In genomic region chr21:25568230-25568629, GRCh38 we compare ENCODE assay signal across 12 cellular contexts. TPM values are rescaled to one million over a fixed set of nuclear protein-coding genes. Genes with fewer than 3 reads are reported as not detected.
DNase-seq lines count a peak whose midpoint lies in the region; FAIRE-seq and TF ChIP-seq lines count a peak whose summit lies in the region.
"Had no signal": no experiment of that assay in that cellular context is flagged by ENCODE, and none has a peak within 500 bp of the region (broad histone marks: within the 10 kb centered on the region; RNA-seq: fewer than 3 reads in every experiment).

No MANE protein-coding gene starts in this region.

- FAIRE-seq in astrocyte (lab: Jason Lieb, UNC): no peak

- H3K4me2 ChIP-seq in astrocyte (ENCODE audit: low read length): peak overlapping the region; percentile 74

- H3K27ac Mint-ChIP-seq in astrocyte (ENCODE audit: unreplicated experiment): peak overlapping the region; percentile 88
- H3K27ac Mint-ChIP-seq: type B pancreatic cell had no signal

- H2AFZ ChIP-seq in astrocyte (ENCODE audit: low read depth, low read length): no peak overlapping the region

- H3K4me1 Mint-ChIP-seq in astrocyte (ENCODE audit: low read depth, unreplicated experiment): peaks cover 28% of the 10 kb centered on the region

- in situ Hi-C loops in HAP-1 (cut with MboI; ENCODE audit: low sequenced_read_pairs): no loop called here

- peaks cover 67% of the 10 kb centered on the region for H3K79me2 ChIP-seq in astrocyte (ENCODE audit: insufficient read depth, low read length)

- 0 out of 2 replicates have a peak, but pooled peaks cover 3% of the 10 kb centered on the region for H3K36me3 ChIP-seq in HAP-1 (replicated peaks)
- H3K36me3 ChIP-seq in astrocyte (ENCODE audit: insufficient read depth, low read length): peaks cover 19% of the 10 kb centered on the region
- H3K36me3 ChIP-seq: neutrophil had no signal

- H3K9me3 Mint-ChIP-seq in astrocyte (ENCODE audit: unreplicated experiment): no peaks in the 10 kb centered on the region
- H3K9me3 Mint-ChIP-seq: type B pancreatic cell had no signal

- H3K9ac ChIP-seq in astrocyte (ENCODE audit: low read length): peak overlapping the region; percentile 50

- H3K27me3 ChIP-seq in HAP-1 (ENCODE audit: low read depth) (no peaks in the 10 kb centered on the region), astrocyte (ENCODE audit: insufficient read depth, low read length) (no peaks in the 10 kb centered on the region)

- no peaks in the 10 kb centered on the region for H3K27me3 Mint-ChIP-seq in astrocyte (ENCODE audit: low read depth, unreplicated experiment)

- H3K9me3 ChIP-seq in HAP-1 (no peaks in the 10 kb centered on the region), astrocyte (ENCODE audit: insufficient read depth, low read depth, low read length) (no peaks in the 10 kb centered on the region)
- H3K9me3 ChIP-seq: neutrophil had no signal

- TF ChIP-seq CTCF in astrocyte (IDR thresholded peaks at IDR 0.05; ENCODE audit: insufficient read depth, low read depth, low read length): no peak

- peak overlapping the region; percentile 42 for H3K27ac ChIP-seq in astrocyte (ENCODE audit: low read depth, low read length)
- H3K27ac ChIP-seq: neutrophil had no signal

- DNase-seq in A172 (ENCODE audit: low spot score) (peak; percentile 31), HAP-1 (ENCODE audit: low spot score in 2 of 2) (peak; percentile 15 to 30), astrocyte (ENCODE audit: low read depth) (peak; percentile 75), left kidney (ENCODE audit: low read depth, low spot score) (peak; percentile 88), NAMALWA (ENCODE audit: low spot score) (no peak), NCI-H1436 treated with DMSO at 0.1 percent for 48 hours (lab: John Stamatoyannopoulos, UW) (no peak), NCI-H2081 (lab: John Stamatoyannopoulos, UW) (no peak), T-helper 9 cell (no peak)
- DNase-seq: amniotic stem cell, NCI-H774 had no signal

- no peaks in the 10 kb centered on the region for H3K36me3 Mint-ChIP-seq in astrocyte (ENCODE audit: low read depth, unreplicated experiment)
- H3K36me3 Mint-ChIP-seq: type B pancreatic cell had no signal

- peak overlapping the region; percentile 23 for H3K4me3 Mint-ChIP-seq in astrocyte (ENCODE audit: unreplicated experiment)
- H3K4me3 Mint-ChIP-seq: type B pancreatic cell had no signal

- H3K4me1 ChIP-seq in HAP-1: 0 out of 2 replicates have a peak, but pooled peaks cover 3% of the 10 kb centered on the region
- peaks cover 30% of the 10 kb centered on the region for H3K4me1 ChIP-seq in astrocyte (ENCODE audit: insufficient read depth, low read length)

- no peaks in the 10 kb centered on the region for H4K20me1 ChIP-seq in astrocyte (ENCODE audit: insufficient read depth, low read length)

- H3K4me3 ChIP-seq in HAP-1 (no peak overlapping the region), astrocyte (ENCODE audit: insufficient read depth, low read depth, low read length) (peak overlapping the region; percentile 26)

RNA-seq across cellular contexts. Expression of gene MRPL39, which starts 39.1 kb away (rescaled TPM):
- total RNA-seq in A172 (2014; rRNA removed; shearing (Covaris generic)): 77.0 and 91.8 TPM in 2 replicates
- 29.6 and 32.5 TPM in 2 replicates for total RNA-seq in astrocyte

Comparison
In these comparisons a context has a peak if more than half of its experiments do, and no peak if none do; other contexts are left out.
1. DNase-seq: peak in A172 (single experiment), HAP-1 (2 of 2), astrocyte (single experiment) and left kidney (single experiment); none in NAMALWA (single experiment), NCI-H1436 treated with DMSO at 0.1 percent for 48 hours (single experiment), NCI-H2081 (0 of 2) and T-helper 9 cell (single experiment).